8 cellular contexts compared by ENCODE assay signal in genomic region chr3:16309558-16309957, GRCh38. TPM values are rescaled to one million over a fixed set of nuclear protein-coding genes. Genes with fewer than 3 reads are reported as not detected.
DNase-seq lines count a peak whose midpoint lies in the region; ATAC-seq, FAIRE-seq and TF ChIP-seq lines count a peak whose summit lies in the region.

No MANE protein-coding gene starts in this region.

- H2AFZ ChIP-seq in endothelial cell of umbilical vein (ENCODE audit: low read depth, low read length), result no peak overlapping the region

- peak; percentile 61 for DNase-seq in stimulated activated CD4-positive, alpha-beta T cell treated with anti-CD3 and anti-CD28 coated beads, Interleukin-15, amount 100 ng/mL, for 24 hours
- DNase-seq in stimulated activated CD4-positive, alpha-beta T cell treated with anti-CD3 and anti-CD28 coated beads, Interleukin-12 subunit alpha, Interleukin-12 subunit beta, amount 100 ng/mL, for 4 hours, result no peak
- peak; percentile 53 for DNase-seq in T follicular helper cell (ENCODE audit: low read depth)
- DNase-seq in endothelial cell of umbilical vein (ENCODE audit: low read depth, low spot score), result peak; percentile 53
- no peak for DNase-seq in NCI-H345 (lab: John Stamatoyannopoulos, UW)
- no peak for DNase-seq in DMS79 treated with DMSO at 0.1 percent for 48 hours (lab: John Stamatoyannopoulos, UW)
- DNase-seq in COLO829 (ENCODE audit: low spot score), result no peak

- no peak overlapping the region for H3K4me3 ChIP-seq in endothelial cell of umbilical vein (replicated peaks in 1 of 3; ENCODE audit: insufficient read depth in 1 of 3, low read depth in 1 of 3, low read length in 3 of 3)

- CTCF ChIA-PET in endothelial cell of umbilical vein (lab: Charles Lee), result no interaction called here

- FAIRE-seq in endothelial cell of umbilical vein (lab: Jason Lieb, UNC), result peak; percentile 88

- H3K4me2 ChIP-seq in endothelial cell of umbilical vein (ENCODE audit: insufficient read depth, low read length), result no peak overlapping the region

- peaks cover 2% of the 10 kb centered on the region for H4K20me1 ChIP-seq in endothelial cell of umbilical vein (replicated peaks; ENCODE audit: control insufficient read depth, extremely low read depth, insufficient read depth, low read length)

- peaks cover 4% of the 10 kb centered on the region for H3K4me1 ChIP-seq in endothelial cell of umbilical vein (ENCODE audit: control insufficient read depth, extremely low read depth, insufficient read depth, low read length)

- BruUV-seq in endothelial cell of umbilical vein (replicated peaks; lab: Mats Ljungman, UMichigan), result no TSS peak

- H3K9ac ChIP-seq in endothelial cell of umbilical vein (replicated peaks; ENCODE audit: extremely low read depth, insufficient read depth, low read length), result no peak overlapping the region

- H3K9me3 ChIP-seq in endothelial cell of umbilical vein (replicated peaks; ENCODE audit: control insufficient read depth, insufficient read depth, low read length), result no peaks in the 10 kb centered on the region

- TF ChIP-seq CTCF in endothelial cell of umbilical vein (IDR thresholded peaks at IDR 0.05; ENCODE audit: extremely low read depth in 1 of 2, insufficient read depth in 1 of 2, low read depth in 1 of 2, low read length in 2 of 2), result no peak

- ATAC-seq in HG03135 (IDR thresholded peaks at IDR 0.05; ENCODE audit: unreplicated experiment), result peak; percentile 67

- no peak overlapping the region for H3K27ac ChIP-seq in endothelial cell of umbilical vein (ENCODE audit: insufficient read depth, low read depth, low read length)

- no peaks in the 10 kb centered on the region for H3K27me3 ChIP-seq in endothelial cell of umbilical vein (ENCODE audit: control insufficient read depth in 2 of 2, insufficient read depth in 2 of 2, low read length in 2 of 2)

- H3K79me2 ChIP-seq in endothelial cell of umbilical vein (ENCODE audit: control insufficient read depth, insufficient read depth, low read length), result no peaks in the 10 kb centered on the region

- intact Hi-C loops in endothelial cell of umbilical vein (cut with micrococcal nuclease), result loop anchor here (5.0 kb wide), 1 partner anchor 208 kb away; no protein-coding TSS in a partner anchor

- H3K36me3 ChIP-seq in endothelial cell of umbilical vein (ENCODE audit: control insufficient read depth in 2 of 2, extremely low read depth in 1 of 2, insufficient read depth in 2 of 2, low read length in 2 of 2), result peaks cover 0 to 5% of the 10 kb centered on the region in 2 experiments

- dilution Hi-C loops in endothelial cell of umbilical vein (cut with MboI; ENCODE audit: extremely low pct_ligation_motif_present, low sequenced_read_pairs), result no loop called here

- TF ChIP-seq POLR2A in endothelial cell of umbilical vein (IDR thresholded peaks at IDR 0.05; ENCODE audit: low read depth, low read length), result no peak

- H3K9me1 ChIP-seq in endothelial cell of umbilical vein (replicated peaks; ENCODE audit: control insufficient read depth, extremely low read depth, insufficient read depth, low read length), result no peaks in the 10 kb centered on the region

- POLR2A ChIA-PET in endothelial cell of umbilical vein (lab: Charles Lee), result no interaction called here

TF ChIP-seq in endothelial cell of umbilical vein, 7 proteins besides CTCF, POLR2A, EP300 and RAD21:
- no peak for TF ChIP-seq GATA2 (IDR thresholded peaks at IDR 0.05; ENCODE audit: insufficient read depth, insufficient read length, low read depth, low read length)
- TF ChIP-seq FOS (IDR thresholded peaks at IDR 0.05; ENCODE audit: borderline replicate concordance, insufficient read depth, low read length), result peak; percentile 46
- TF ChIP-seq JUN (IDR thresholded peaks at IDR 0.05; ENCODE audit: borderline replicate concordance, insufficient read depth, insufficient read length, low read depth), result peak; percentile 44

RNA-seq across cellular contexts. Expression of gene OXNAD1, which starts 44.5 kb away (rescaled TPM):
- total RNA-seq in endothelial cell of umbilical vein, result 8.9 and 9.7 TPM in 2 replicates
- 4.1 and 5.5 TPM in 2 replicates for polyA plus RNA-seq in endothelial cell of umbilical vein
- 7.4 and 7.5 TPM in 2 replicates for polyA plus RNA-seq in endothelial cell of umbilical vein (2011; cell fraction: cytosol; rRNA removed)
- polyA plus RNA-seq in endothelial cell of umbilical vein (2011; cell fraction: nucleus; rRNA removed), result 8.0 and 8.9 TPM in 2 replicates
- polyA plus RNA-seq in endothelial cell of umbilical vein (2012), result 6.0 and 10.9 TPM in 2 replicates
- polyA minus RNA-seq in endothelial cell of umbilical vein, result 9.3 TPM in 2 replicates
- polyA minus RNA-seq in endothelial cell of umbilical vein (2011; cell fraction: cytosol; rRNA and poly(A)+ RNA removed), result 9.2 TPM
- 9.7 and 17.8 TPM in 2 replicates for polyA minus RNA-seq in endothelial cell of umbilical vein (2011; cell fraction: nucleus; rRNA and poly(A)+ RNA removed)

RNA-seq across cellular contexts. Expression of gene DPH3, which starts 44.8 kb away (rescaled TPM):
- 28.7 and 29.6 TPM in 2 replicates for total RNA-seq in endothelial cell of umbilical vein
- 6.9 and 7.7 TPM in 2 replicates for polyA plus RNA-seq in endothelial cell of umbilical vein
- polyA plus RNA-seq in endothelial cell of umbilical vein (2011; cell fraction: cytosol; rRNA removed), result 12.2 and 12.6 TPM in 2 replicates
- 4.2 and 4.8 TPM in 2 replicates for polyA plus RNA-seq in endothelial cell of umbilical vein (2011; cell fraction: nucleus; rRNA removed)
- 22.9 and 34.8 TPM in 2 replicates for polyA plus RNA-seq in endothelial cell of umbilical vein (2012)
- polyA minus RNA-seq in endothelial cell of umbilical vein, result 9.4 and 11.8 TPM in 2 replicates
- polyA minus RNA-seq in endothelial cell of umbilical vein (2011; cell fraction: cytosol; rRNA and poly(A)+ RNA removed), result 7.9 TPM
- 3.1 and 7.0 TPM in 2 replicates for polyA minus RNA-seq in endothelial cell of umbilical vein (2011; cell fraction: nucleus; rRNA and poly(A)+ RNA removed)

Comparison
In these comparisons a context has a peak if more than half of its experiments do, and no peak if none do; other contexts are left out.
1. DNase-seq: peak in stimulated activated CD4-positive, alpha-beta T cell treated with anti-CD3 and anti-CD28 coated beads, Interleukin-15, amount 100 ng/mL, for 24 hours (single experiment), T follicular helper cell (single experiment) and endothelial cell of umbilical vein (single experiment); none in stimulated activated CD4-positive, alpha-beta T cell treated with anti-CD3 and anti-CD28 coated beads, Interleukin-12 subunit alpha, Interleukin-12 subunit beta, amount 100 ng/mL, for 4 hours (single experiment), NCI-H345 (single experiment), DMS79 treated with DMSO at 0.1 percent for 48 hours (single experiment) and COLO829 (single experiment).